Comparison of ENCODE assay signal across 8 cellular contexts in the genomic region with DNA sequence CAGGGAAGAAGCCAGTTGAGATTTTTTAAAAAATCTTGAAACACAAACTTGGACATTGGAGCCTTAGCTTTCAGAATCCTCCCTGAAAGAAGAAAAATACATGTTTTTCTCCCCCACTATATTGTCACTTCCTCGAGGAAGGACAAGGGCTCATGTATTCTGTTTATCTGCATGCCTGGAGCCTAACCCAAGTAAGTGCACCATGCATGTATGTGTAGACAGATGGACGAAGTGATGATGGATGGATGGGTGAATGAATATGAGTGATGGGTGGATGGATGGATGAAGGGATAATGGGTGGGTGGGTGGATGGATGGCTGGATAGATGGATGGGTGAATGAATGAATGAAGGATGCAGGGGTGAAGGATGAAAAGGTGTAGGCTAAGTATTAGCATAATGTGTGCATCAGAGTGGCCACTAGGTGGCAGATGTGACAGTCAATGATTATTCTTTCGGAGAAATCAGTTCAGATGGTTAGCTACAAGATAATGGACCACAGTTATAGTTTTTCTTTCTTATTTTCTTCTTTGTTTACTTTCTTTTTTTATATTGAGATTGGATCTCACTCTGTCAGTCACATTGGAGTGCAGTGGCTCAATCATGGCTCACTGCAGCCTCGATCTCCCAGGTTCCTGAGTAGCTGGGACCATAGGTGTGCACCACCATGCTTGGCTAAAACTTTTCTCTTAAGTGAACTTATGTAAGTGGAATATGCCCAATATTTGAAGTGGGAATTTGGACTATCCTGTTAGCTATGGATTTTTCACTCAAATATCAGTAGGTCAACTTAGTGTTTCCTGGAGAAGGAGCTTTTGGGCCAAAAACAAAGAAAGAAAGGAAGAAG. TPM values are rescaled to one million over a fixed set of nuclear protein-coding genes. Genes with fewer than 3 reads are reported as not detected.
DNase-seq lines count a peak whose midpoint lies in the region; ATAC-seq and TF ChIP-seq lines count a peak whose summit lies in the region.

No MANE protein-coding gene starts in this region.

- H3F3A ChIP-seq in smooth muscle cell (ENCODE audit: low read depth): no peaks in the 10 kb centered on the region

- H2AFZ ChIP-seq in smooth muscle cell (ENCODE audit: low read depth): no peak overlapping the region

- H3K27me3 ChIP-seq in heart right ventricle (peaks cover 0 to 54% (median 31%) of the 10 kb centered on the region in 7 donors), smooth muscle cell (ENCODE audit: low read depth) (peaks cover 9% of the 10 kb centered on the region)

- WGBS in heart right ventricle, 2 donors: 34 to 36% methylated on average over 4 of the region's 4 CpGs
- WGBS in smooth muscle cell (ENCODE audit: low lambda C conversion rate): 51% methylated on average over 4 of the region's 4 CpGs

- H3K4me3 ChIP-seq in heart right ventricle (no peak overlapping the region), smooth muscle cell (no peak overlapping the region)

- intact Hi-C loops in Calu3 (cut with micrococcal nuclease; ENCODE audit: unreplicated experiment) (loop anchor here (1.0 to 5.0 kb wide), 3 partner anchors 29 to 832 kb away; no protein-coding TSS in a partner anchor), heart right ventricle (cut with DNase I) (loop anchor here in 3 of 10 donors (2.0 to 5.0 kb wide), 3 partner anchors 825 to 832 kb away; no protein-coding TSS in a partner anchor)
- intact Hi-C loops in activated naive CD4-positive, alpha-beta T cell treated with anti-CD3 and anti-CD28 coated beads for 36 hours (cut with micrococcal nuclease): loop anchor here (1.0 kb wide), 1 partner anchor 823 kb away; no protein-coding TSS in a partner anchor

- H3K9me3 ChIP-seq in heart right ventricle (peaks cover 0 to 16% (median 0%) of the 10 kb centered on the region in 11 donors), smooth muscle cell (replicated peaks; ENCODE audit: low read depth) (no peaks in the 10 kb centered on the region)

- H3K4me3 Mint-ChIP-seq in Calu3 (ENCODE audit: low read depth, unreplicated experiment): no peak overlapping the region
- no peak overlapping the region for H3K4me3 Mint-ChIP-seq in activated naive CD4-positive, alpha-beta T cell treated with anti-CD3 and anti-CD28 coated beads for 36 hours

- CTCF ChIA-PET in Calu3 (lab: Charles Lee): interaction anchor here (0.6 to 1.3 kb wide), 4 partner anchors 14 to 218 kb away, joined by 3 to 6 read pairs (median 3); a partner anchor contains a TSS
- CTCF ChIA-PET in activated naive CD4-positive, alpha-beta T cell treated with anti-CD3 and anti-CD28 coated beads for 36 hours (lab: Charles Lee): interaction anchor here (0.7 to 2.7 kb wide), 23 partner anchors 9 to 1142 kb away, joined by 3 to 14 read pairs (median 5); no protein-coding TSS in a partner anchor

- no peaks in the 10 kb centered on the region for H3K27me3 Mint-ChIP-seq in Calu3 (ENCODE audit: unreplicated experiment)
- peaks cover 42% of the 10 kb centered on the region for H3K27me3 Mint-ChIP-seq in activated naive CD4-positive, alpha-beta T cell treated with anti-CD3 and anti-CD28 coated beads for 36 hours (ENCODE audit: low read depth)

- DNase-seq in Calu3 (peak; percentile 53), NCI-H774 (lab: John Stamatoyannopoulos, UW) (peak; percentile 1), heart right ventricle (no peak), smooth muscle cell (lab: John Stamatoyannopoulos, UW; ENCODE audit: unreplicated experiment) (no peak), DMS79 treated with DMSO at 0.1 percent for 48 hours (lab: John Stamatoyannopoulos, UW) (no peak)
- DNase-seq in activated naive CD4-positive, alpha-beta T cell treated with anti-CD3 and anti-CD28 coated beads for 36 hours: peak; percentile 69

- no peak overlapping the region for H3K4me2 ChIP-seq in smooth muscle cell

- H3K27ac ChIP-seq in heart right ventricle (no peak overlapping the region), smooth muscle cell (ENCODE audit: low read depth) (no peak overlapping the region)

- peaks cover 7% of the 10 kb centered on the region for H3K9me3 Mint-ChIP-seq in Calu3 (ENCODE audit: low read depth, unreplicated experiment)
- peaks cover 10% of the 10 kb centered on the region for H3K9me3 Mint-ChIP-seq in activated naive CD4-positive, alpha-beta T cell treated with anti-CD3 and anti-CD28 coated beads for 36 hours

- BruUV-seq in Calu3 (replicated peaks; lab: Mats Ljungman, UMichigan): no TSS peak

- H3K4me1 ChIP-seq in heart right ventricle: no peaks in the 10 kb centered on the region
- H3K4me1 ChIP-seq in smooth muscle cell (ENCODE audit: low read depth): no peaks in the 10 kb centered on the region

- peak; percentile 95 for ATAC-seq in GM18909 (IDR thresholded peaks at IDR 0.05; ENCODE audit: poor library complexity, unreplicated experiment)
- ATAC-seq in HG03097 (IDR thresholded peaks at IDR 0.05; ENCODE audit: low FRiP score, unreplicated experiment): peak; percentile 91
- ATAC-seq in heart right ventricle: peak in 3 of 8 donors; percentile 34 to 57 (median 51)

- no peaks in the 10 kb centered on the region for H3K36me3 Mint-ChIP-seq in Calu3 (ENCODE audit: insufficient read depth, unreplicated experiment)
- H3K36me3 Mint-ChIP-seq in activated naive CD4-positive, alpha-beta T cell treated with anti-CD3 and anti-CD28 coated beads for 36 hours (ENCODE audit: low read depth): peaks cover 3% of the 10 kb centered on the region

- H3K36me3 ChIP-seq in heart right ventricle (no peaks in the 10 kb centered on the region), smooth muscle cell (ENCODE audit: low read depth) (no peaks in the 10 kb centered on the region)

- no peak overlapping the region for H3K9ac ChIP-seq in smooth muscle cell (ENCODE audit: low read depth)

- TF ChIP-seq CTCF in Calu3 (IDR thresholded peaks at IDR 0.05; ENCODE audit: unreplicated experiment): peak; percentile 76
- peak; percentile 48 to 83 (median 76) for TF ChIP-seq CTCF in heart right ventricle (IDR thresholded peaks at IDR 0.05)
- TF ChIP-seq CTCF in smooth muscle cell (IDR thresholded peaks at IDR 0.05; ENCODE audit: borderline replicate concordance, insufficient read depth, poor library complexity, severe bottlenecking): peak; percentile 77

- H3K4me1 Mint-ChIP-seq in Calu3 (ENCODE audit: low read depth, unreplicated experiment): peaks cover 8% of the 10 kb centered on the region
- no peaks in the 10 kb centered on the region for H3K4me1 Mint-ChIP-seq in activated naive CD4-positive, alpha-beta T cell treated with anti-CD3 and anti-CD28 coated beads for 36 hours (ENCODE audit: low read depth)

- no peaks in the 10 kb centered on the region for H4K20me1 ChIP-seq in smooth muscle cell (ENCODE audit: low read depth)

- no peak overlapping the region for H3K27ac Mint-ChIP-seq in Calu3 (ENCODE audit: unreplicated experiment)
- no peak overlapping the region for H3K27ac Mint-ChIP-seq in activated naive CD4-positive, alpha-beta T cell treated with anti-CD3 and anti-CD28 coated beads for 36 hours

- no peaks in the 10 kb centered on the region for H3K79me2 ChIP-seq in smooth muscle cell (ENCODE audit: low read depth)

RNA-seq across cellular contexts. Expression of a gene that starts 18.5 kb away (rescaled TPM):
- total RNA-seq in Calu3 (2022) (49.8 and 57.3 TPM in 2 replicates), heart right ventricle (10 to 100 TPM; 23.2 to 43.7 (median 30.4) TPM), smooth muscle cell (13.2 and 17.2 TPM in 2 replicates)
- total RNA-seq in activated naive CD4-positive, alpha-beta T cell treated with anti-CD3 and anti-CD28 coated beads for 36 hours: 10 to 100 TPM; 29.0 to 32.8 TPM
- polyA plus RNA-seq in heart right ventricle (10 to 100 TPM in 1 of 2 donors, 1 to 10 TPM in 1; 6.0 to 29.7 TPM), smooth muscle cell (9.5 and 15.7 TPM in 2 replicates)

RNA-seq across cellular contexts. Expression of a gene that starts 55.9 kb away (rescaled TPM):
- total RNA-seq in Calu3 (2022) (64.4 and 67.1 TPM in 2 replicates), heart right ventricle (10 to 100 TPM; 12.6 to 19.3 (median 13.8) TPM), smooth muscle cell (51.6 and 71.1 TPM in 2 replicates)
- 10 to 100 TPM; 14.3 to 19.3 TPM for total RNA-seq in activated naive CD4-positive, alpha-beta T cell treated with anti-CD3 and anti-CD28 coated beads for 36 hours
- polyA plus RNA-seq in heart right ventricle (1 to 10 TPM; 5.6 to 9.6 TPM), smooth muscle cell (73.1 and 85.6 TPM in 2 replicates)

Comparison
In these comparisons a context has a peak if more than half of its experiments do, and no peak if none do; other contexts are left out.
1. DNase-seq: peak in Calu3 (single experiment), NCI-H774 (single experiment) and activated naive CD4-positive, alpha-beta T cell treated with anti-CD3 and anti-CD28 coated beads for 36 hours (single experiment); none in heart right ventricle (0 of 2), smooth muscle cell (single experiment) and DMS79 treated with DMSO at 0.1 percent for 48 hours (single experiment).
2. Peak in every context shown above with its lines, with median percentiles within 50 percentile points of each other: CTCF ChIP-seq.